11 cellular contexts compared by ENCODE assay signal in the genomic region with DNA sequence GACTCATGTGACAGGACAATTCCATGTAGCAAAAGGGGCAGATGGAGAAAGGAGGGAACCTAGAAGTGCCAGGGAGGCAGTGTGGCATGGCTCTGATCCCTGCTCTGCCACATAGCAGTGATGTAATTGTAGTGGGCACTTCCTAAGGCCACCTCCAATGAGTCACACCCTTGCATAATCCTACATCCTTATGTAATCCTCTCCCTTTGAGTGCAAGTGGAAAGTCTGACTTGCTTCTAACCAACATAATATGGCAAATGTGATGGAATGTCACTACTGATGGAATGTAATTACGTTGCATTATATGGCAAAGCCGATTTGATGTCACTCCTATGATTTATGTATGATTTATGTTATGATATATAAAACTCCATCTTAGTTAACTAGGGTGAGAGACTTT.
DNase-seq lines count a peak whose midpoint lies in the region; ATAC-seq and TF ChIP-seq lines count a peak whose summit lies in the region.
"Had no signal": no experiment of that assay in that cellular context is flagged by ENCODE, and none has a peak within 500 bp of the region (broad histone marks: within the 10 kb centered on the region; RNA-seq: fewer than 3 reads in every experiment).

No MANE protein-coding gene starts in this region.

- H3K27me3 ChIP-seq in gastroesophageal sphincter = no peaks in the 10 kb centered on the region
- H3K27me3 ChIP-seq in upper lobe of right lung = no peaks in the 10 kb centered on the region
- H3K27me3 ChIP-seq: BE2C had no signal

- no peak overlapping the region for H3K27ac ChIP-seq in gastroesophageal sphincter
- no peak overlapping the region for H3K27ac ChIP-seq in upper lobe of right lung

- H3K36me3 ChIP-seq in gastroesophageal sphincter (no peaks in the 10 kb centered on the region), upper lobe of right lung (no peaks in the 10 kb centered on the region)
- H3K36me3 ChIP-seq: BE2C had no signal

- H3K4me3 ChIP-seq in gastroesophageal sphincter (no peak overlapping the region), upper lobe of right lung (no peak overlapping the region)

- TF ChIP-seq POLR2A in gastroesophageal sphincter (IDR thresholded peaks at IDR 0.05) = no peak

- WGBS in gastroesophageal sphincter (ENCODE audit: low coverage in 1 of 2), 2 donors = 47 to 56% methylated on average over 2 of the region's 2 CpGs

- no peak for TF ChIP-seq EP300 in gastroesophageal sphincter (IDR thresholded peaks at IDR 0.05)

- DNase-seq in left ventricle myocardium superior (no peak), Right ventricle myocardium superior (no peak), SK-MEL-5 (ENCODE audit: low read depth, low spot score) (peak; percentile 7), upper lobe of right lung (no peak), NCI-H82 (lab: John Stamatoyannopoulos, UW) (no peak), germinal center (ENCODE audit: low spot score) (no peak)
- no peak for DNase-seq in activated T-cell treated with anti-CD3 and anti-CD28 coated beads, Interleukin-2, amount 50 U/mL, for 1 hour
- DNase-seq: BE2C; effector memory CD8-positive, alpha-beta T cell; NCI-H69 had no signal

- ATAC-seq in left ventricle myocardium superior = peak; percentile 66
- ATAC-seq in Right ventricle myocardium superior (ENCODE audit: poor library complexity) = no peak
- ATAC-seq in gastroesophageal sphincter = peak; percentile 51
- ATAC-seq in upper lobe of right lung = peak; percentile 94
- ATAC-seq: effector memory CD8-positive, alpha-beta T cell had no signal

- no peaks in the 10 kb centered on the region for H3K9me3 ChIP-seq in gastroesophageal sphincter
- H3K9me3 ChIP-seq in upper lobe of right lung = no peaks in the 10 kb centered on the region
- H3K9me3 ChIP-seq: BE2C had no signal

- H3K4me1 ChIP-seq in gastroesophageal sphincter (no peaks in the 10 kb centered on the region), upper lobe of right lung (peaks cover 4% of the 10 kb centered on the region)

- no peak for TF ChIP-seq CTCF in gastroesophageal sphincter (IDR thresholded peaks at IDR 0.05)
- no peak for TF ChIP-seq CTCF in upper lobe of right lung (IDR thresholded peaks at IDR 0.05)

- intact Hi-C loops in left ventricle myocardium superior (cut with micrococcal nuclease) = no loop called here
- intact Hi-C loops in Right ventricle myocardium superior (cut with DNase I) = no loop called here
- intact Hi-C loops in upper lobe of right lung (cut with DNase I) = no loop called here

- in situ Hi-C loops in SK-MEL-5 (cut with HindIII; ENCODE audit: low pct_unique_long_range_greater_than_20kb, low sequenced_read_pairs) = no loop called here
